17 cellular contexts compared by ENCODE assay signal in the genomic region with DNA sequence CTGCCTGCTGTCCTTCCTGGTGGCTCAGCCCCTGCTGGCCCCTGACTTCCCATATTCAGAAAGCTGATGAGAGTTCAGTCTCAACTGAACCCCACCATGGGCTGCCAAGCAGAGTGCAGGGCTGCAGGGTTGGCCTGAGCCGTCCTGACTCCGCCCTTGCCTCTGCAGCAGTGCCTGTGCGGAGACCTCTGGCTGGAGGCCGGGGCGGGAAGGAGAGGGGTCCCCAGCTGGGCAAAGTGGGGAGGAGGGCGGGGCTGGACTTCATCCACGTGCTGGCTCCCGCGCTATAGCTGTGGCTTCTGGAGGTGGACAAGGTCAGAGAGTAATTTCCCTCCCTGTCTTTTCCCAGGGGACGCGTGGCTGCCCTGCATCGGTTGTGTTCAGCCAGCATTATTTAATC. TPM values are rescaled to one million over a fixed set of nuclear protein-coding genes. Genes with fewer than 3 reads are reported as not detected.
"Had no signal": no experiment of that assay in that cellular context is flagged by ENCODE, and none has a peak within 500 bp of the region (broad histone marks: within the 10 kb centered on the region; RNA-seq: fewer than 3 reads in every experiment).

No MANE protein-coding gene starts in this region.

- H3K36me3 ChIP-seq: brain microvascular endothelial cell, neutrophil, tibial nerve had no signal

- H3K27ac Mint-ChIP-seq: activated naive CD8-positive, alpha-beta T cell treated with anti-CD3 and anti-CD28 coated beads, Interleukin-2, amount 10 ng/mL, durations not matched to agents 7 days and 5 days; naive B cell had no signal

- H3K9me3 Mint-ChIP-seq: activated naive CD8-positive, alpha-beta T cell treated with anti-CD3 and anti-CD28 coated beads, Interleukin-2, amount 10 ng/mL, durations not matched to agents 7 days and 5 days; immature natural killer cell; naive B cell had no signal

- H3K4me1 ChIP-seq: foreskin keratinocyte, parathyroid adenoma had no signal

- ATAC-seq: foreskin keratinocyte had no signal

- H3K4me3 ChIP-seq: skin epidermis, tibial nerve had no signal

- H3K4me1 Mint-ChIP-seq: activated naive CD8-positive, alpha-beta T cell treated with anti-CD3 and anti-CD28 coated beads, Interleukin-2, amount 10 ng/mL, durations not matched to agents 7 days and 5 days; immature natural killer cell; naive B cell had no signal

- H3K36me3 Mint-ChIP-seq: activated naive CD8-positive, alpha-beta T cell treated with anti-CD3 and anti-CD28 coated beads, Interleukin-2, amount 10 ng/mL, durations not matched to agents 7 days and 5 days; naive B cell had no signal

- H3K4me3 Mint-ChIP-seq: activated naive CD8-positive, alpha-beta T cell treated with anti-CD3 and anti-CD28 coated beads, Interleukin-2, amount 10 ng/mL, durations not matched to agents 7 days and 5 days; immature natural killer cell; naive B cell had no signal

- H3K27me3 ChIP-seq: brain microvascular endothelial cell, foreskin keratinocyte, tibial nerve had no signal

- H3K9me3 ChIP-seq: neutrophil, tibial nerve had no signal

- H3K27me3 Mint-ChIP-seq: activated naive CD8-positive, alpha-beta T cell treated with anti-CD3 and anti-CD28 coated beads, Interleukin-2, amount 10 ng/mL, durations not matched to agents 7 days and 5 days had no signal

- H3K27ac ChIP-seq: brain microvascular endothelial cell, foreskin keratinocyte, neutrophil, parathyroid adenoma, skin epidermis, tibial nerve had no signal

- DNase-seq: activated CD4-positive, alpha-beta T cell treated with anti-CD3 and anti-CD28 coated beads, Interleukin-2, amount 50 U/mL, for 4 hours; activated naive CD4-positive, alpha-beta T cell; activated naive CD8-positive, alpha-beta T cell treated with anti-CD3 and anti-CD28 coated beads, Interleukin-2, amount 10 ng/mL, durations not matched to agents 7 days and 5 days; brain microvascular endothelial cell; effector memory CD4-positive, alpha-beta T cell; foreskin keratinocyte; immature natural killer cell; mammary epithelial cell; naive B cell; stimulated activated CD4-positive, alpha-beta T cell treated with anti-CD3 and anti-CD28 coated beads, Interleukin-15, amount 100 ng/mL, for 24 hours; stimulated activated CD4-positive, alpha-beta T cell treated with anti-CD3 and anti-CD28 coated beads, Interleukin-4, amount 100 ng/mL, for 24 hours; stimulated activated naive CD4-positive, alpha-beta T cell; substantia nigra had no signal

RNA-seq across cellular contexts. Expression of gene GLB1L3, which starts 13.6 kb away (rescaled TPM):
- total RNA-seq: tibial nerve had no signal
